In genomic region chr4:121712001-121712655, GRCh38 we compare ENCODE assay signal across 8 cellular contexts. TPM values are rescaled to one million over a fixed set of nuclear protein-coding genes. Genes with fewer than 3 reads are reported as not detected.
DNase-seq lines count a peak whose midpoint lies in the region; ATAC-seq and TF ChIP-seq lines count a peak whose summit lies in the region.

No MANE protein-coding gene starts in this region.

- peak overlapping the region in 1 of 10 donors; percentile 15 for H3K4me3 Mint-ChIP-seq in naive thymus-derived CD8-positive, alpha-beta T cell

- WGBS in hepatocyte (ENCODE audit: low lambda C conversion rate, missing lambda C conversion rate): 53% methylated on average over 7 of the region's 7 CpGs

- no peaks in the 10 kb centered on the region for H3K9me3 Mint-ChIP-seq in naive thymus-derived CD8-positive, alpha-beta T cell

- no peaks in the 10 kb centered on the region for H3K9me3 ChIP-seq in hepatocyte (ENCODE audit: low read depth)
- no peaks in the 10 kb centered on the region for H3K9me3 ChIP-seq in subcutaneous abdominal adipose tissue (ENCODE audit: control insufficient read depth in 5 of 5, low read length in 5 of 5)

- H3K27me3 ChIP-seq in hepatocyte: no peaks in the 10 kb centered on the region
- no peaks in the 10 kb centered on the region for H3K27me3 ChIP-seq in subcutaneous abdominal adipose tissue (ENCODE audit: control insufficient read depth in 5 of 5, insufficient read depth in 4 of 5, low read length in 5 of 5)

- peak overlapping the region in 4 of 5 donors; percentile 42 to 72 (median 61) for H3K9ac ChIP-seq in subcutaneous abdominal adipose tissue (ENCODE audit: low read length in 5 of 5)

- H3K36me3 ChIP-seq in hepatocyte (replicated peaks; ENCODE audit: insufficient read depth, low read depth) (no peaks in the 10 kb centered on the region), subcutaneous abdominal adipose tissue (ENCODE audit: control insufficient read depth in 5 of 5, insufficient read depth in 5 of 5, low read length in 5 of 5) (no peaks in the 10 kb centered on the region)

- ATAC-seq in GM21390 (IDR thresholded peaks at IDR 0.05; ENCODE audit: unreplicated experiment): peak; percentile 3
- ATAC-seq in SK-N-SH treated with all-trans-retinoic acid at 6 μM for 48 hours: peak; percentile 15; the same call in 2 of the 3 replicates
- no peak for ATAC-seq in naive thymus-derived CD8-positive, alpha-beta T cell

- H3K4me3 ChIP-seq in hepatocyte: no peak overlapping the region
- peak overlapping the region; percentile 12 to 53 (median 51) for H3K4me3 ChIP-seq in subcutaneous abdominal adipose tissue (ENCODE audit: low read depth in 1 of 5, low read length in 5 of 5)

- peak overlapping the region; percentile 93 for H3K27ac ChIP-seq in hepatocyte
- peak overlapping the region; percentile 74 for H3K27ac ChIP-seq in subcutaneous abdominal adipose tissue (ENCODE audit: low read depth, low read length)

- H3K4me1 ChIP-seq in hepatocyte (ENCODE audit: insufficient read depth): peaks cover 9% of the 10 kb centered on the region
- H3K4me1 ChIP-seq in subcutaneous abdominal adipose tissue (ENCODE audit: control insufficient read depth in 5 of 5, insufficient read depth in 5 of 5, low read length in 5 of 5): peaks cover 2 to 8% (median 6%) of the 10 kb centered on the region in 5 donors

- DNase-seq in hepatocyte (ENCODE audit: low spot score): peak; percentile 33
- DNase-seq in DMS79 (lab: John Stamatoyannopoulos, UW): no peak
- no peak for DNase-seq in activated CD8-positive, alpha-beta memory T cell treated with anti-CD3 and anti-CD28 coated beads, Interleukin-2, amount 50 U/mL, for 48 hours
- DNase-seq in SW480 (ENCODE audit: low spot score): no peak
- no peak for DNase-seq in naive thymus-derived CD8-positive, alpha-beta T cell

- H3K36me3 Mint-ChIP-seq in naive thymus-derived CD8-positive, alpha-beta T cell: no peaks in the 10 kb centered on the region

- peak overlapping the region; percentile 52 for H2AFZ ChIP-seq in hepatocyte

- no peaks in the 10 kb centered on the region for H4K20me1 ChIP-seq in hepatocyte (ENCODE audit: insufficient read depth, poor library complexity, severe bottlenecking)

- H3K9me2 ChIP-seq in hepatocyte (replicated peaks; ENCODE audit: insufficient read depth): no peaks in the 10 kb centered on the region

- no peaks in the 10 kb centered on the region for H3K79me2 ChIP-seq in hepatocyte

- H3K27me3 Mint-ChIP-seq in naive thymus-derived CD8-positive, alpha-beta T cell: peaks cover 30 to 87% (median 50%) of the 10 kb centered on the region in 5 donors

- POLR2A ChIA-PET in naive thymus-derived CD8-positive, alpha-beta T cell (lab: Charles Lee): no interaction called here

- no peak overlapping the region for H3K27ac Mint-ChIP-seq in naive thymus-derived CD8-positive, alpha-beta T cell

- H3K4me2 ChIP-seq in hepatocyte: peak overlapping the region; percentile 78

- H3K4me1 Mint-ChIP-seq in naive thymus-derived CD8-positive, alpha-beta T cell: peaks cover 0 to 9% (median 6%) of the 10 kb centered on the region in 4 donors

- peak; percentile 2 for TF ChIP-seq CTCF in hepatocyte (IDR thresholded peaks at IDR 0.05; ENCODE audit: poor library complexity)

TF ChIP-seq in SK-N-SH treated with all-trans-retinoic acid at 6 μM for 48 hours, 23 proteins besides CTCF, POLR2A, EP300 and RAD21:
- no peak for TF ChIP-seq ZNF565 (CRISPR knock-in tag; conservative IDR thresholded peaks at IDR 0.05; ENCODE audit: low read depth)
- no peak for TF ChIP-seq ZFP30 (CRISPR knock-in tag; IDR thresholded peaks at IDR 0.05)
- no peak for TF ChIP-seq ZNF8 (CRISPR knock-in tag; IDR thresholded peaks at IDR 0.05)
- no peak for TF ChIP-seq BACH2 (CRISPR knock-in tag; IDR thresholded peaks at IDR 0.05; ENCODE audit: borderline replicate concordance)
- TF ChIP-seq ARNTL (CRISPR knock-in tag; IDR thresholded peaks at IDR 0.05; ENCODE audit: borderline replicate concordance, low read depth): no peak
- TF ChIP-seq, protein P1, sequence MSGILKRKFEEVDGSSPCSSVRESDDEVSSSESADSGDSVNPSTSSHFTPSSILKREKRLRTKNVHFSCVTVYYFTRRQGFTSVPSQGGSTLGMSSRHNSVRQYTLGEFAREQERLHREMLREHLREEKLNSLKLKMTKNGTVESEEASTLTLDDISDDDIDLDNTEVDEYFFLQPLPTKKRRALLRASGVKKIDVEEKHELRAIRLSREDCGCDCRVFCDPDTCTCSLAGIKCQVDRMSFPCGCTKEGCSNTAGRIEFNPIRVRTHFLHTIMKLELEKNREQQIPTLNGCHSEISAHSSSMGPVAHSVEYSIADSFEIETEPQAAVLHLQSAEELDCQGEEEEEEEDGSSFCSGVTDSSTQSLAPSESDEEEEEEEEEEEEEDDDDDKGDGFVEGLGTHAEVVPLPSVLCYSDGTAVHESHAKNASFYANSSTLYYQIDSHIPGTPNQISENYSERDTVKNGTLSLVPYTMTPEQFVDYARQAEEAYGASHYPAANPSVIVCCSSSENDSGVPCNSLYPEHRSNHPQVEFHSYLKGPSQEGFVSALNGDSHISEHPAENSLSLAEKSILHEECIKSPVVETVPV (CRISPR knock-in tag; IDR thresholded peaks at IDR 0.05): no peak
- TF ChIP-seq ZFP3 (CRISPR knock-in tag; IDR thresholded peaks at IDR 0.05): no peak
- no peak for TF ChIP-seq PPARA (CRISPR knock-in tag; IDR thresholded peaks at IDR 0.05; ENCODE audit: borderline replicate concordance)
- TF ChIP-seq, protein P2, sequence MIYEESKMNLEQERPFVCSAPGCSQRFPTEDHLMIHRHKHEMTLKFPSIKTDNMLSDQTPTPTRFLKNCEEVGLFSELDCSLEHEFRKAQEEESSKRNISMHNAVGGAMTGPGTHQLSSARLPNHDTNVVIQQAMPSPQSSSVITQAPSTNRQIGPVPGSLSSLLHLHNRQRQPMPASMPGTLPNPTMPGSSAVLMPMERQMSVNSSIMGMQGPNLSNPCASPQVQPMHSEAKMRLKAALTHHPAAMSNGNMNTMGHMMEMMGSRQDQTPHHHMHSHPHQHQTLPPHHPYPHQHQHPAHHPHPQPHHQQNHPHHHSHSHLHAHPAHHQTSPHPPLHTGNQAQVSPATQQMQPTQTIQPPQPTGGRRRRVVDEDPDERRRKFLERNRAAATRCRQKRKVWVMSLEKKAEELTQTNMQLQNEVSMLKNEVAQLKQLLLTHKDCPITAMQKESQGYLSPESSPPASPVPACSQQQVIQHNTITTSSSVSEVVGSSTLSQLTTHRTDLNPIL (CRISPR knock-in tag; IDR thresholded peaks at IDR 0.05; ENCODE audit: low read depth): no peak
- no peak for TF ChIP-seq SNAI2 (CRISPR knock-in tag; IDR thresholded peaks at IDR 0.05)
- no peak for TF ChIP-seq ESRRG (CRISPR knock-in tag; IDR thresholded peaks at IDR 0.05)
- no peak for TF ChIP-seq CSDC2 (CRISPR knock-in tag; IDR thresholded peaks at IDR 0.05)
- no peak for TF ChIP-seq TCF4 (CRISPR knock-in tag; IDR thresholded peaks at IDR 0.05; ENCODE audit: borderline replicate concordance)
- TF ChIP-seq ZNF70 (CRISPR knock-in tag; IDR thresholded peaks at IDR 0.05): no peak
- TF ChIP-seq, protein P3, sequence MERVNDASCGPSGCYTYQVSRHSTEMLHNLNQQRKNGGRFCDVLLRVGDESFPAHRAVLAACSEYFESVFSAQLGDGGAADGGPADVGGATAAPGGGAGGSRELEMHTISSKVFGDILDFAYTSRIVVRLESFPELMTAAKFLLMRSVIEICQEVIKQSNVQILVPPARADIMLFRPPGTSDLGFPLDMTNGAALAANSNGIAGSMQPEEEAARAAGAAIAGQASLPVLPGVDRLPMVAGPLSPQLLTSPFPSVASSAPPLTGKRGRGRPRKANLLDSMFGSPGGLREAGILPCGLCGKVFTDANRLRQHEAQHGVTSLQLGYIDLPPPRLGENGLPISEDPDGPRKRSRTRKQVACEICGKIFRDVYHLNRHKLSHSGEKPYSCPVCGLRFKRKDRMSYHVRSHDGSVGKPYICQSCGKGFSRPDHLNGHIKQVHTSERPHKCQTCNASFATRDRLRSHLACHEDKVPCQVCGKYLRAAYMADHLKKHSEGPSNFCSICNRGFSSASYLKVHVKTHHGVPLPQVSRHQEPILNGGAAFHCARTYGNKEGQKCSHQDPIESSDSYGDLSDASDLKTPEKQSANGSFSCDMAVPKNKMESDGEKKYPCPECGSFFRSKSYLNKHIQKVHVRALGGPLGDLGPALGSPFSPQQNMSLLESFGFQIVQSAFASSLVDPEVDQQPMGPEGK (CRISPR knock-in tag; IDR thresholded peaks at IDR 0.05; ENCODE audit: borderline replicate concordance): no peak
- TF ChIP-seq, protein P4, sequence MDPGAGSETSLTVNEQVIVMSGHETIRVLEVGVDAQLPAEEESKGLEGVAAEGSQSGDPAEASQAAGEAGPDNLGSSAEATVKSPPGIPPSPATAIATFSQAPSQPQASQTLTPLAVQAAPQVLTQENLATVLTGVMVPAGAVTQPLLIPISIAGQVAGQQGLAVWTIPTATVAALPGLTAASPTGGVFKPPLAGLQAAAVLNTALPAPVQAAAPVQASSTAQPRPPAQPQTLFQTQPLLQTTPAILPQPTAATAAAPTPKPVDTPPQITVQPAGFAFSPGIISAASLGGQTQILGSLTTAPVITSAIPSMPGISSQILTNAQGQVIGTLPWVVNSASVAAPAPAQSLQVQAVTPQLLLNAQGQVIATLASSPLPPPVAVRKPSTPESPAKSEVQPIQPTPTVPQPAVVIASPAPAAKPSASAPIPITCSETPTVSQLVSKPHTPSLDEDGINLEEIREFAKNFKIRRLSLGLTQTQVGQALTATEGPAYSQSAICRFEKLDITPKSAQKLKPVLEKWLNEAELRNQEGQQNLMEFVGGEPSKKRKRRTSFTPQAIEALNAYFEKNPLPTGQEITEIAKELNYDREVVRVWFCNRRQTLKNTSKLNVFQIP (CRISPR knock-in tag; IDR thresholded peaks at IDR 0.05; ENCODE audit: borderline replicate concordance, low read depth): no peak

RNA-seq across cellular contexts. Expression of gene ANXA5, which starts 15.3 kb away (rescaled TPM):
- 505 and 508 TPM in 2 replicates for total RNA-seq in hepatocyte
- polyA plus RNA-seq in hepatocyte: 692 and 718 TPM in 2 replicates
- 10 to 100 TPM; 38.2 to 40.7 TPM for total RNA-seq in naive thymus-derived CD8-positive, alpha-beta T cell
- 10 to 100 TPM; 24.8 to 93.3 (median 87.5) TPM for polyA plus RNA-seq in naive thymus-derived CD8-positive, alpha-beta T cell

RNA-seq across cellular contexts. Expression of gene SMIM43, which starts 52.8 kb away (rescaled TPM):
- total RNA-seq in hepatocyte: 0.08 TPM in 1 of 2 replicates, not detected in the other
- polyA plus RNA-seq in hepatocyte: 0.95 TPM in 1 of 2 replicates, not detected in the other
- not detected for total RNA-seq in naive thymus-derived CD8-positive, alpha-beta T cell
- not detected for polyA plus RNA-seq in naive thymus-derived CD8-positive, alpha-beta T cell

Comparison
In these comparisons a context has a peak if more than half of its experiments do, and no peak if none do; other contexts are left out.
1. ATAC-seq: peak in GM21390 (single experiment) and SK-N-SH treated with all-trans-retinoic acid at 6 μM for 48 hours (single experiment); none in naive thymus-derived CD8-positive, alpha-beta T cell (0 of 2).
2. RNA of gene ANXA5, which starts 15.3 kb away (total RNA-seq): 505 to 508 TPM in hepatocyte; 38.2 to 40.7 TPM in naive thymus-derived CD8-positive, alpha-beta T cell; every median in the first group is over 10 times any median in the second.